ENCODE assay signal across 14 cellular contexts in genomic region chr9:98908897-98909634, GRCh38. TPM values are rescaled to one million over a fixed set of nuclear protein-coding genes. Genes with fewer than 3 reads are reported as not detected.
DNase-seq lines count a peak whose midpoint lies in the region; ATAC-seq and TF ChIP-seq lines count a peak whose summit lies in the region.
"Had no signal": no experiment of that assay in that cellular context is flagged by ENCODE, and none has a peak within 500 bp of the region (broad histone marks: within the 10 kb centered on the region; RNA-seq: fewer than 3 reads in every experiment).

No MANE protein-coding gene starts in this region.

- TF ChIP-seq POLR2A in adrenal gland (IDR thresholded peaks at IDR 0.05): no peak

- BruUV-seq in Calu3 (replicated peaks; lab: Mats Ljungman, UMichigan): no TSS peak

- no peak overlapping the region for H3K4me3 Mint-ChIP-seq in Calu3 (ENCODE audit: low read depth, unreplicated experiment)
- H3K4me3 Mint-ChIP-seq: activated B cell treated with CpG ODN at 0.5 μM for 24 hours; activated T-helper 17 cell treated with anti-CD3 and anti-CD28 coated beads, Interleukin-2, amount 50 U/mL, for 72 hours; IgD-negative memory B cell had no signal

- no peaks in the 10 kb centered on the region for H3K4me1 Mint-ChIP-seq in Calu3 (ENCODE audit: low read depth, unreplicated experiment)
- H3K4me1 Mint-ChIP-seq: activated B cell treated with CpG ODN at 0.5 μM for 24 hours; activated T-helper 17 cell treated with anti-CD3 and anti-CD28 coated beads, Interleukin-2, amount 50 U/mL, for 72 hours; IgD-negative memory B cell had no signal

- CTCF ChIA-PET in Calu3 (lab: Charles Lee): interaction anchor here (0.7 kb wide), 1 partner anchor 535 kb away, joined by 3 read pairs; no protein-coding TSS in a partner anchor

- peaks cover 36% of the 10 kb centered on the region for H3K27me3 Mint-ChIP-seq in Calu3 (ENCODE audit: unreplicated experiment)

- no peak overlapping the region for H3K27ac Mint-ChIP-seq in Calu3 (ENCODE audit: unreplicated experiment)
- H3K27ac Mint-ChIP-seq: activated B cell treated with CpG ODN at 0.5 μM for 24 hours; activated T-helper 17 cell treated with anti-CD3 and anti-CD28 coated beads, Interleukin-2, amount 50 U/mL, for 72 hours; IgD-negative memory B cell had no signal

- no peaks in the 10 kb centered on the region for H3K9me3 Mint-ChIP-seq in Calu3 (ENCODE audit: low read depth, unreplicated experiment)
- H3K9me3 Mint-ChIP-seq: activated B cell treated with CpG ODN at 0.5 μM for 24 hours; activated T-helper 17 cell treated with anti-CD3 and anti-CD28 coated beads, Interleukin-2, amount 50 U/mL, for 72 hours had no signal

- H3K36me3 Mint-ChIP-seq in Calu3 (ENCODE audit: insufficient read depth, unreplicated experiment): no peaks in the 10 kb centered on the region
- H3K36me3 Mint-ChIP-seq: IgD-negative memory B cell had no signal

- H3K9ac ChIP-seq in skeletal muscle tissue (ENCODE audit: low read depth in 1 of 3, low read length in 3 of 3): peak overlapping the region in 2 of 3 donors; percentile 20 to 33

- H3K27ac ChIP-seq in adrenal gland (peak overlapping the region in 3 of 5 donors; percentile 36 to 86 (median 77)), skeletal muscle tissue (ENCODE audit: low read depth, low read length) (peak overlapping the region; percentile 15)
- H3K27ac ChIP-seq: RWPE1 had no signal

- DNase-seq in EH (ENCODE audit: low read depth) (peak; percentile 91), adrenal gland (no peak), left ventricle myocardium superior (no peak), Calu3 (no peak), occipital lobe (lab: John Stamatoyannopoulos, UW) (no peak)
- no peak for DNase-seq in effector CD8-positive, alpha-beta T cell (lab: John Stamatoyannopoulos, UW)
- DNase-seq: activated B cell treated with CpG ODN at 0.5 μM for 24 hours, Caco-2, dorsolateral prefrontal cortex had no signal

- TF ChIP-seq CTCF in adrenal gland (IDR thresholded peaks at IDR 0.05): no peak
- TF ChIP-seq CTCF in Calu3 (IDR thresholded peaks at IDR 0.05; ENCODE audit: unreplicated experiment): no peak

- 70 to 86% (median 80%) methylated on average over 5 of the region's 5 CpGs for WGBS in adrenal gland, 4 donors

- intact Hi-C loops in adrenal gland (cut with DNase I): no loop called here
- intact Hi-C loops in left ventricle myocardium superior (cut with micrococcal nuclease): no loop called here
- intact Hi-C loops in Calu3 (cut with micrococcal nuclease; ENCODE audit: unreplicated experiment): no loop called here

- no peaks in the 10 kb centered on the region for H3K27me3 ChIP-seq in adrenal gland
- H3K27me3 ChIP-seq in skeletal muscle tissue (ENCODE audit: control insufficient read depth in 3 of 3, insufficient read depth in 3 of 3, low read length in 3 of 3): peaks cover 0 to 11% (median 0%) of the 10 kb centered on the region in 3 donors
- H3K27me3 ChIP-seq: dorsolateral prefrontal cortex had no signal

- ATAC-seq in left ventricle myocardium superior (peak; percentile 42), HG03045 (IDR thresholded peaks at IDR 0.05; ENCODE audit: unreplicated experiment) (no peak)
- ATAC-seq: activated T-helper 17 cell treated with anti-CD3 and anti-CD28 coated beads, Interleukin-2, amount 50 U/mL, for 72 hours had no signal

- H3K4me3 ChIP-seq in adrenal gland (no peak overlapping the region), skeletal muscle tissue (ENCODE audit: low read length in 3 of 3) (no peak overlapping the region)
- H3K4me3 ChIP-seq: dorsolateral prefrontal cortex had no signal

- no peaks in the 10 kb centered on the region for H3K9me3 ChIP-seq in adrenal gland (replicated peaks in 1 of 3)
- H3K9me3 ChIP-seq in skeletal muscle tissue (ENCODE audit: control insufficient read depth in 3 of 3, low read length in 3 of 3): no peaks in the 10 kb centered on the region
- H3K9me3 ChIP-seq: Caco-2 had no signal

- peaks cover 17 to 30% of the 10 kb centered on the region in 2 donors for H3K4me1 ChIP-seq in adrenal gland (replicated peaks in 1 of 2)
- peaks cover 22 to 35% (median 34%) of the 10 kb centered on the region in 3 donors for H3K4me1 ChIP-seq in skeletal muscle tissue (ENCODE audit: control insufficient read depth in 3 of 3, insufficient read depth in 3 of 3, low read length in 3 of 3)
- H3K4me1 ChIP-seq: Caco-2 had no signal

- H3K36me3 ChIP-seq in adrenal gland (replicated peaks in 1 of 2) (no peaks in the 10 kb centered on the region), skeletal muscle tissue (ENCODE audit: control insufficient read depth in 3 of 3, insufficient read depth in 3 of 3, low read length in 3 of 3) (no peaks in the 10 kb centered on the region)

RNA-seq across cellular contexts. Expression of gene COL15A1, which starts 34.6 kb away (rescaled TPM):
- total RNA-seq in adrenal gland (100 to 1,000 TPM in 4 of 8 donors, 10 to 100 TPM in 4; 66.2 to 320 (median 101) TPM), left ventricle myocardium superior (47.2 TPM), skeletal muscle tissue (178 TPM), Calu3 (2022) (not detected in 2 replicates), occipital lobe (12.5 TPM)
- polyA plus RNA-seq in adrenal gland: 100 to 1,000 TPM in 1 of 3 donors, 10 to 100 TPM in 2; 34.8 to 111 (median 61.2) TPM
- total RNA-seq: Caco-2 had no signal

Comparison
In these comparisons a context has a peak if more than half of its experiments do, and no peak if none do; other contexts are left out.
1. RNA of gene COL15A1, which starts 34.6 kb away (total RNA-seq): 178 TPM in skeletal muscle tissue (single experiment), 66.2 to 320 TPM in adrenal gland, 47.2 TPM in left ventricle myocardium superior (single experiment) and 12.5 TPM in occipital lobe (single experiment); not detected in Calu3; every median in the first group is over 10 times any median in the second.